In the genomic region with DNA sequence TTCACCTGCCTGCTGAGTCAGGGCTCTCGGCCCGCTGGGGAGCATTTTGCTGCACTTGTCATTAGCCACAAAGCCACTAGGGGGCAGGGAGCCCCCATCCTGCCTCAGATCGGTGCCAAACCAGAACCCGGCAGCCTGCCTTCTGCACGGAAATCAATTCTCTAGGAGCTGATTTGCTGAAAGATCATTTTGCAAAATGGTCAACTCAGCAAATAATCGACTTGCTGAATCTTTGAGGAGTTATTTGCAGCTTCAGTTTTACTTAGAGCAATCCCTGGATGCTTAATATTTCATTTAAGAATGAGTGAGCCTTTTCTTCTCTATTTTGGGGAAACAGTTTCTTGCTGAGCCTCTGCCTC, we compare ENCODE assay signal across 8 cellular contexts. TPM values are rescaled to one million over a fixed set of nuclear protein-coding genes. Genes with fewer than 3 reads are reported as not detected.
A peak's percentile ranks its signal among the peaks of the same experiment; 100 is the strongest.
DNase-seq lines count a peak whose midpoint lies in the region; ATAC-seq, FAIRE-seq and TF ChIP-seq lines count a peak whose summit lies in the region.

No MANE protein-coding gene starts in this region.

- H2BK12ac ChIP-seq in trophoblast cell (ENCODE audit: low read length) = no peak overlapping the region

- ATAC-seq in GM21526 (IDR thresholded peaks at IDR 0.05; ENCODE audit: low FRiP score, unreplicated experiment) (peak; percentile 70), gastroesophageal sphincter (peak; percentile 46)

- CTCF ChIA-PET in RWPE1 (lab: Yijun Ruan, JAX) = interaction anchor here (0.5 kb wide), 1 partner anchor 459 kb away, joined by 3 read pairs; no protein-coding TSS in a partner anchor

- no peak overlapping the region for H3K4me3 ChIP-seq in gastroesophageal sphincter
- no peak overlapping the region for H3K4me3 ChIP-seq in trophoblast cell (ENCODE audit: low read depth, low read length)
- H3K4me3 ChIP-seq in tibial nerve = no peak overlapping the region

- no peak overlapping the region for H4K91ac ChIP-seq in trophoblast cell (ENCODE audit: low read depth, low read length)

- TF ChIP-seq CTCF in D721Med (IDR thresholded peaks at IDR 0.05; ENCODE audit: insufficient read depth, missing control alignments) (peak; percentile 85), RWPE1 (conservative IDR thresholded peaks at IDR 0.05; ENCODE audit: low read depth) (peak; percentile 94), gastroesophageal sphincter (IDR thresholded peaks at IDR 0.05) (peak in 3 of 4 experiments; percentile 62 to 88 (median 76)), tibial nerve (IDR thresholded peaks at IDR 0.05) (peak; percentile 76 to 85 (median 77))

- H3K27ac ChIP-seq in RWPE1 (no peak overlapping the region), gastroesophageal sphincter (peak overlapping the region in 2 of 4 donors; percentile 77 to 79), trophoblast cell (ENCODE audit: low read depth, low read length) (no peak overlapping the region), tibial nerve (peak overlapping the region in 1 of 4 donors; percentile 35)

- H3K27me3 ChIP-seq in gastroesophageal sphincter (peaks cover 35% of the 10 kb centered on the region), trophoblast cell (ENCODE audit: insufficient read depth, low read length) (no peaks in the 10 kb centered on the region), tibial nerve (peaks cover 0 to 4% of the 10 kb centered on the region in 2 donors)

- H2BK120ac ChIP-seq in trophoblast cell (ENCODE audit: insufficient read depth, low read length, poor library complexity) = no peak overlapping the region

- no peaks in the 10 kb centered on the region for H3K79me2 ChIP-seq in trophoblast cell (ENCODE audit: control insufficient read depth, insufficient read depth, low read length, poor library complexity)

- H3K4me2 ChIP-seq in trophoblast cell (ENCODE audit: low read length) = no peak overlapping the region

- H3K23ac ChIP-seq in trophoblast cell (ENCODE audit: low read length) = no peak overlapping the region

- peaks cover 0 to 10% (median 0%) of the 10 kb centered on the region in 3 donors for H3K4me1 ChIP-seq in gastroesophageal sphincter
- H3K4me1 ChIP-seq in trophoblast cell (ENCODE audit: control insufficient read depth in 1 of 2, insufficient read depth in 2 of 2, low read length in 2 of 2) = no peaks in the 10 kb centered on the region
- H3K4me1 ChIP-seq in tibial nerve = peaks cover 0 to 12% (median 10%) of the 10 kb centered on the region in 4 donors

- H3K4ac ChIP-seq in trophoblast cell (ENCODE audit: low read depth, low read length) = no peak overlapping the region

- no peak overlapping the region for H3K18ac ChIP-seq in trophoblast cell (ENCODE audit: low read length)

- H3K36me3 ChIP-seq in gastroesophageal sphincter (no peaks in the 10 kb centered on the region), trophoblast cell (ENCODE audit: control insufficient read depth in 1 of 2, insufficient read depth in 2 of 2, low read length in 2 of 2) (no peaks in the 10 kb centered on the region), tibial nerve (no peaks in the 10 kb centered on the region)

- TF ChIP-seq EP300 in gastroesophageal sphincter (IDR thresholded peaks at IDR 0.05) (no peak), tibial nerve (IDR thresholded peaks at IDR 0.05) (peak in 1 of 2 donors; percentile 50)

- DNase-seq in D721Med (ENCODE audit: insufficient read length, low spot score) (peak; percentile 71), LHCN-M2 (ENCODE audit: low read depth) (peak; percentile 61), RWPE1 (ENCODE audit: low spot score) (peak; percentile 74), trophoblast cell (peak; percentile 28 to 67), tibial nerve (ENCODE audit: low spot score in 2 of 2) (peak; percentile 21 to 46)
- peak; percentile 84 for DNase-seq in activated effector memory CD4-positive, alpha-beta T cell treated with Interleukin-2 at 50 U/mL for 16 hours

- H2AFZ ChIP-seq in trophoblast cell (ENCODE audit: insufficient read depth, low read length, poor library complexity) = no peak overlapping the region

- no peak overlapping the region for H2BK5ac ChIP-seq in trophoblast cell (ENCODE audit: low read depth, low read length, poor library complexity)

- POLR2A ChIA-PET in RWPE1 (lab: Yijun Ruan, JAX; ENCODE audit: low non-redundant PET) = no interaction called here

- no peak overlapping the region for H4K8ac ChIP-seq in trophoblast cell (ENCODE audit: low read depth, low read length)

- no peaks in the 10 kb centered on the region for H3K79me1 ChIP-seq in trophoblast cell (ENCODE audit: low read length)

- TF ChIP-seq POLR2A in gastroesophageal sphincter (IDR thresholded peaks at IDR 0.05) (no peak), tibial nerve (IDR thresholded peaks at IDR 0.05) (no peak)

- no peak overlapping the region for H3K14ac ChIP-seq in trophoblast cell (ENCODE audit: low read length)

- WGBS in gastroesophageal sphincter (ENCODE audit: low coverage in 1 of 2), 2 donors = 0% methylated on average over 1 to 5 of the region's 6 CpGs
- WGBS in trophoblast cell (ENCODE audit: extremely low coverage, insufficient coverage, insufficient read length) = no CpG with 5 or more reads among the region's 6 CpGs
- 0% methylated on average over 6 of the region's 6 CpGs for WGBS in tibial nerve, 2 donors

- no peak overlapping the region for H2AK5ac ChIP-seq in trophoblast cell (ENCODE audit: low read length)

- H4K12ac ChIP-seq in trophoblast cell (ENCODE audit: low read depth, low read length) = no peak overlapping the region

- no peaks in the 10 kb centered on the region for H3K9me3 ChIP-seq in gastroesophageal sphincter
- peaks cover 3% of the 10 kb centered on the region for H3K9me3 ChIP-seq in trophoblast cell (ENCODE audit: insufficient read depth, low read depth, low read length)
- H3K9me3 ChIP-seq in tibial nerve = no peaks in the 10 kb centered on the region

- FAIRE-seq in D721Med (lab: Jason Lieb, UNC) = no peak

- no peak overlapping the region for H3K9ac ChIP-seq in trophoblast cell (ENCODE audit: low read length)

RNA-seq across cellular contexts. Expression of a gene that starts 1.7 kb away (rescaled TPM):
- 0.06 TPM in 1 of 2 replicates, not detected in the other for total RNA-seq in LHCN-M2 (2014; rRNA removed)
- not detected for polyA plus RNA-seq in LHCN-M2 (2012)
- total RNA-seq in gastroesophageal sphincter = 10 to 100 TPM in 3 of 4 donors, 1 to 10 TPM in 1; 6.1 to 19.1 (median 12.5) TPM
- 0.01 and 0.03 TPM in 2 replicates for polyA plus RNA-seq in trophoblast cell (2013)
- total RNA-seq in tibial nerve = 10 to 100 TPM in 2 of 4 donors, 1 to 10 TPM in 2; 6.3 to 15.9 (median 10.4) TPM

Comparison
In these comparisons a context has a peak if more than half of its experiments do, and no peak if none do; other contexts are left out.
1. DNase-seq: peak in every context shown above with its lines; median percentile 84 in activated effector memory CD4-positive, alpha-beta T cell treated with Interleukin-2 at 50 U/mL for 16 hours; 74 in RWPE1; 71 in D721Med; 61 in LHCN-M2; 48 in trophoblast cell; 34 in tibial nerve.